14 cellular contexts compared by ENCODE assay signal in the genomic region with DNA sequence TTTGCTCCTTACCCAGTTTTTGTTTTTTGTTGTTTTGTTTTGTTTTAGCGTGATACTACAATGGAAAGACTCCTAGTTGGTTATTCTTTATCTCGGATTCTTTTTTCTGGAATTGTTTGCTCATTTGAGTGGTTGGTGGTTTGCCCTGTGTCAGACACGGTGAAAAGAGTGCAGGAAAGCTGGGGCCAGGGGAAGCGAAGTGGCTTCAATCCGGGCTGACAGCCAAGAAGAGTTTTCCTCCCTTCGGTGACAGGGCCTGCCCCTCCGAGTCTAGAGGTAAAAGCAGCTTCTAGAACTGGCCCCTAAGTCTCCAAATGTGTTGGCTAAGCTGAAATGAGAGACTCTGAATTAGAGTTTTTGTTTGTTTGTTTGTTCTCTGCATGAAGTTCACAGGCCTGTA. TPM values are rescaled to one million over a fixed set of nuclear protein-coding genes. Genes with fewer than 3 reads are reported as not detected.
DNase-seq lines count a peak whose midpoint lies in the region; ATAC-seq, FAIRE-seq and TF ChIP-seq lines count a peak whose summit lies in the region.
"Had no signal": no experiment of that assay in that cellular context is flagged by ENCODE, and none has a peak within 500 bp of the region (broad histone marks: within the 10 kb centered on the region; RNA-seq: fewer than 3 reads in every experiment).

No MANE protein-coding gene starts in this region.

- no peak overlapping the region for H2BK5ac ChIP-seq in neuronal stem cell (ENCODE audit: low read length)

- no peak overlapping the region for H4K91ac ChIP-seq in neuronal stem cell (ENCODE audit: low read depth, low read length, poor library complexity)

- no peak overlapping the region for H2BK12ac ChIP-seq in neuronal stem cell (ENCODE audit: low read length)

- no peak overlapping the region for H3K4me3 ChIP-seq in Caco-2 (ENCODE audit: low read depth, low read length)
- H3K4me3 ChIP-seq in GM12878, result no peak overlapping the region
- H3K4me3 ChIP-seq in neuronal stem cell (ENCODE audit: low read length in 2 of 2), result no peak overlapping the region
- H3K4me3 ChIP-seq: ascending aorta had no signal

- TF ChIP-seq POLR2A in GM12878 (IDR thresholded peaks at IDR 0.05; ENCODE audit: low read depth, low read length), result no peak

- no peak overlapping the region for H2BK120ac ChIP-seq in neuronal stem cell (ENCODE audit: low read depth, low read length)

- TF ChIP-seq EP300 in GM12878 (IDR thresholded peaks at IDR 0.05; ENCODE audit: borderline replicate concordance in 1 of 2, control insufficient read depth in 1 of 2, low read depth in 2 of 2, low read length in 2 of 2), result no peak

- no peak overlapping the region for H3K23ac ChIP-seq in neuronal stem cell (ENCODE audit: low read depth, low read length, poor library complexity)

- peaks cover 2% of the 10 kb centered on the region for H3K79me1 ChIP-seq in neuronal stem cell (ENCODE audit: low read depth, low read length)

- WGBS in GM12878 (ENCODE audit: insufficient coverage, insufficient replicate concordance, low lambda C conversion rate, missing lambda C conversion rate), result 29% methylated on average over 7 of the region's 7 CpGs
- no CpG with 5 or more reads among the region's 7 CpGs for WGBS in neuronal stem cell (ENCODE audit: extremely low coverage in 2 of 2, insufficient read length in 2 of 2, insufficient replicate concordance in 1 of 2), 2 donors

- peaks cover 29% of the 10 kb centered on the region for H3K36me3 Mint-ChIP-seq in Caco-2 (ENCODE audit: insufficient read depth, unreplicated experiment)
- H3K36me3 Mint-ChIP-seq in nephron (ENCODE audit: low read depth), result peaks cover 26% of the 10 kb centered on the region

- H3K18ac ChIP-seq in neuronal stem cell (ENCODE audit: low read length), result no peak overlapping the region

- H2BK15ac ChIP-seq in neuronal stem cell (ENCODE audit: low read length), result no peak overlapping the region

- RAD21 ChIA-PET in GM12878 (lab: Charles Lee; ENCODE audit: unreplicated experiment), result no interaction called here

- TF ChIP-seq RAD21 in GM12878 (IDR thresholded peaks at IDR 0.05; ENCODE audit: insufficient read depth, low read depth, low read length), result no peak

- CTCF ChIA-PET in Caco-2 (lab: Charles Lee) (no interaction called here), GM12878 (lab: Yijun Ruan, JAX) (no interaction called here)

- H3K27me3 ChIP-seq in Caco-2 (replicated peaks; ENCODE audit: control insufficient read depth, insufficient read depth, low read length), result no peaks in the 10 kb centered on the region
- no peaks in the 10 kb centered on the region for H3K27me3 ChIP-seq in GM12878 (replicated peaks in 1 of 2; ENCODE audit: control insufficient read depth in 2 of 2, insufficient read depth in 2 of 2, low read length in 1 of 2)
- H3K27me3 ChIP-seq in neuronal stem cell (ENCODE audit: control insufficient read depth in 3 of 3, insufficient read depth in 3 of 3, low read depth in 1 of 3, low read length in 3 of 3), result no peaks in the 10 kb centered on the region
- H3K27me3 ChIP-seq: ascending aorta had no signal

- H3K27ac Mint-ChIP-seq in Caco-2 (ENCODE audit: unreplicated experiment) (peak overlapping the region; percentile 39), nephron (peak overlapping the region in 2 of 3 experiments; percentile 54 to 76)

- no peaks in the 10 kb centered on the region; the same call in 1 of the 2 replicates for H3K36me3 ChIP-seq in Caco-2 (ENCODE audit: control insufficient read depth, insufficient read depth, low read length)
- 0 out of 4 replicates have a peak, but pooled peaks cover 0 to 3% of the 10 kb centered on the region in 2 experiments for H3K36me3 ChIP-seq in GM12878 (ENCODE audit: control insufficient read depth in 2 of 2, insufficient read depth in 2 of 2, low read length in 1 of 2)
- H3K36me3 ChIP-seq in neuronal stem cell (replicated peaks in 1 of 2; ENCODE audit: control insufficient read depth in 2 of 2, insufficient read depth in 2 of 2, low read length in 2 of 2), result peaks cover 5 to 48% of the 10 kb centered on the region in 2 donors

- TF ChIP-seq CTCF in Caco-2 (IDR thresholded peaks at IDR 0.05; ENCODE audit: insufficient read depth in 1 of 2, low read depth in 1 of 2, low read length in 1 of 2, severe bottlenecking in 1 of 2, unreplicated experiment in 1 of 2) (no peak), GM12878 (IDR thresholded peaks at IDR 0.05 in 2 of 3, conservative IDR thresholded peaks at IDR 0.05 in 1 of 3; ENCODE audit: control insufficient read depth in 2 of 3, extremely low read depth in 1 of 3, insufficient read depth in 1 of 3, low read depth in 3 of 3, low read length in 3 of 3) (no peak), nephron (IDR thresholded peaks at IDR 0.05; ENCODE audit: unreplicated experiment in 3 of 3) (no peak)

- POLR2A ChIA-PET in Caco-2 (lab: Charles Lee) (no interaction called here), GM12878 (lab: Charles Lee) (no interaction called here)

- H3K27ac ChIP-seq in GM12878 (ENCODE audit: control insufficient read depth, insufficient read depth) (no peak overlapping the region), neuronal stem cell (replicated peaks; ENCODE audit: low read length) (no peak overlapping the region)

- no TSS peak for BruUV-seq in Caco-2 (replicated peaks; lab: Mats Ljungman, UMichigan)
- TSS peak; percentile 59 for BruUV-seq in GM12878 (replicated peaks; lab: Mats Ljungman, UMichigan)

- H3K27me3 Mint-ChIP-seq in Caco-2 (ENCODE audit: insufficient read depth, unreplicated experiment) (no peaks in the 10 kb centered on the region), nephron (ENCODE audit: low read depth) (no peaks in the 10 kb centered on the region)
- H3K27me3 Mint-ChIP-seq: stimulated activated memory B cell treated with anti-CD40 and anti-IgM and Interleukin-4, amounts not matched to agents 10 μg/mL and 1 μg/mL and 100 μg/mL, for 72 hours had no signal

- H3K4me3 Mint-ChIP-seq in Caco-2 (ENCODE audit: unreplicated experiment) (no peak overlapping the region), nephron (no peak overlapping the region)
- H3K4me3 Mint-ChIP-seq: stimulated activated memory B cell treated with anti-CD40 and anti-IgM and Interleukin-4, amounts not matched to agents 10 μg/mL and 1 μg/mL and 100 μg/mL, for 72 hours had no signal

- H3K4me1 Mint-ChIP-seq in Caco-2 (ENCODE audit: low read depth, unreplicated experiment) (peaks cover 12% of the 10 kb centered on the region), nephron (peaks cover 19% of the 10 kb centered on the region)

- H3K4ac ChIP-seq in neuronal stem cell (ENCODE audit: low read length), result no peak overlapping the region

- intact Hi-C loops in Caco-2 (cut with micrococcal nuclease; ENCODE audit: unreplicated experiment) (no loop called here), GM12878 (cut with micrococcal nuclease; ENCODE audit: unreplicated experiment) (no loop called here)

- DNase-seq in Caco-2 (no peak), NCI-H1105 treated with DMSO at 0.1 percent for 48 hours (lab: John Stamatoyannopoulos, UW) (peak; percentile 6), GM12878 (ENCODE audit: low read depth, low spot score) (no peak), nucleus accumbens (lab: John Stamatoyannopoulos, UW) (no peak), neuronal stem cell (ENCODE audit: low spot score) (no peak), globus pallidus (ENCODE audit: low spot score) (no peak)
- DNase-seq: erythroblast, NCI-H187 had no signal

- peaks cover 6% of the 10 kb centered on the region for H3K79me2 ChIP-seq in GM12878 (ENCODE audit: control insufficient read depth, insufficient read depth, low read length)

- SMC1A ChIA-PET in GM12878 (lab: Charles Lee; ENCODE audit: uncharacterized antibody, unreplicated experiment), result no interaction called here

- H4K20me1 ChIP-seq in GM12878 (ENCODE audit: control insufficient read depth, insufficient read depth), result no peaks in the 10 kb centered on the region

- H3K4me2 ChIP-seq in GM12878 (ENCODE audit: control insufficient read depth, insufficient read depth), result no peak overlapping the region
- H3K4me2 ChIP-seq in neuronal stem cell (ENCODE audit: insufficient read depth, low read length, poor library complexity, severe bottlenecking), result no peak overlapping the region

- no peak overlapping the region for H2AK5ac ChIP-seq in neuronal stem cell (ENCODE audit: low read depth, low read length)

- H2AFZ ChIP-seq in GM12878 (ENCODE audit: control insufficient read depth, low read depth, low read length), result no peak overlapping the region
- no peak overlapping the region for H2AFZ ChIP-seq in neuronal stem cell (ENCODE audit: low read length)

- ATAC-seq in GM12878, result no peak
- ATAC-seq in HG03108 (IDR thresholded peaks at IDR 0.05; ENCODE audit: unreplicated experiment), result no peak
- ATAC-seq: stimulated activated memory B cell treated with anti-CD40 and anti-IgM and Interleukin-4, amounts not matched to agents 10 μg/mL and 1 μg/mL and 100 μg/mL, for 72 hours had no signal

- H3K9ac ChIP-seq in GM12878 (ENCODE audit: control insufficient read depth, insufficient read depth, low read length), result no peak overlapping the region
- H3K9ac ChIP-seq in neuronal stem cell (ENCODE audit: low read depth, low read length, poor library complexity), result no peak overlapping the region

- H3K9me3 ChIP-seq in Caco-2 (no peaks in the 10 kb centered on the region), GM12878 (replicated peaks; ENCODE audit: control insufficient read depth, insufficient read depth, low read length) (no peaks in the 10 kb centered on the region), neuronal stem cell (replicated peaks in 1 of 2; ENCODE audit: control insufficient read depth in 2 of 2, insufficient read depth in 1 of 2, low read depth in 1 of 2, low read length in 2 of 2) (no peaks in the 10 kb centered on the region)
- H3K9me3 ChIP-seq: ascending aorta had no signal

- in situ Hi-C loops in GM12878 (cut with MboI), result no loop called here

- H3K9me3 Mint-ChIP-seq in Caco-2 (ENCODE audit: unreplicated experiment), result no peaks in the 10 kb centered on the region
- no peaks in the 10 kb centered on the region for H3K9me3 Mint-ChIP-seq in nephron
- H3K9me3 Mint-ChIP-seq: stimulated activated memory B cell treated with anti-CD40 and anti-IgM and Interleukin-4, amounts not matched to agents 10 μg/mL and 1 μg/mL and 100 μg/mL, for 72 hours had no signal

- no peak overlapping the region for H4K8ac ChIP-seq in neuronal stem cell (ENCODE audit: low read depth, low read length)

- H3K4me1 ChIP-seq in Caco-2, result 0 out of 2 replicates have a peak, but pooled peaks cover 11% of the 10 kb centered on the region
- H3K4me1 ChIP-seq in GM12878 (ENCODE audit: control insufficient read depth, insufficient read depth, low read length), result peaks cover 6% of the 10 kb centered on the region; the same call in 1 of the 2 replicates
- peaks cover 4% of the 10 kb centered on the region in 2 donors for H3K4me1 ChIP-seq in neuronal stem cell (ENCODE audit: control insufficient read depth in 2 of 2, insufficient read depth in 1 of 2, low read depth in 1 of 2, low read length in 2 of 2)

- H3K14ac ChIP-seq in neuronal stem cell (ENCODE audit: low read length), result no peak overlapping the region

- no peak for FAIRE-seq in GM12878 (lab: Jason Lieb, UNC)
- FAIRE-seq: H1, islet of Langerhans had no signal

RNA-seq across cellular contexts. Expression of a gene that starts 5.7 kb away (rescaled TPM):
- 64.7 and 66.8 TPM in 2 replicates for total RNA-seq in Caco-2 (2022)
- total RNA-seq in GM12878 (2013; cell fraction: nucleolus; rRNA removed), result 44.4 and 49.6 TPM in 2 replicates
- total RNA-seq in GM12878 (2014; rRNA removed), result 18.5 and 28.5 TPM in 2 replicates
- 6.6 and 7.6 TPM in 2 replicates for total RNA-seq in GM12878 (2014; rRNA removed; fragmentation: Illumina TruSeq; extraction: Trizol)
- total RNA-seq in GM12878 (2021), result 35.3 and 43.4 TPM in 2 replicates
- 6.4 TPM for polyA plus RNA-seq in GM12878 (2011; ENCODE audit: low read depth)
- 4.1 and 10.4 TPM in 2 replicates for polyA plus RNA-seq in GM12878 (2011; rRNA removed)
- 12.6 and 22.6 TPM in 2 replicates for polyA plus RNA-seq in GM12878 (2011; cell fraction: cytosol; rRNA removed)
- 137 and 174 TPM in 2 replicates for polyA plus RNA-seq in GM12878 (2011; cell fraction: nucleus; rRNA removed)
- polyA plus RNA-seq in GM12878 (2012), result 27.1 and 35.0 TPM in 2 replicates
- 1.1 and 4.8 TPM in 2 replicates for polyA plus RNA-seq in GM12878 (2014; fragmentation: Illumina TruSeq; extraction: Trizol)
- polyA plus RNA-seq in GM12878 (2014; fragmentation: Nextera tagmentation; extraction: Ambion mirVana), result 1 to 10 TPM in 1 of 2 experiments, under 1 TPM in 1; 0.37 to 2.2 TPM
- polyA plus RNA-seq in GM12878 (2014; rRNA removed), result 40.5 and 46.1 TPM in 2 replicates
- polyA plus RNA-seq in GM12878 (2016; fragmentation: Nextera tagmentation; extraction: Ambion mirVana), result 10 to 100 TPM; 29.2 to 33.8 TPM
- 6.1 and 12.3 TPM in 2 replicates for polyA minus RNA-seq in GM12878 (2011; rRNA and poly(A)+ RNA removed)
- 8.3 and 10.4 TPM in 2 replicates for polyA minus RNA-seq in GM12878 (2011; cell fraction: cytosol; rRNA and poly(A)+ RNA removed)
- polyA minus RNA-seq in GM12878 (2011; cell fraction: nucleus; rRNA and poly(A)+ RNA removed), result 41.2 and 66.5 TPM in 2 replicates
- polyA plus RNA-seq in neuronal stem cell (2013, experiment 1 of 2), result 6.0 TPM
- polyA plus RNA-seq in neuronal stem cell (2013, experiment 2 of 2), result 6.1 TPM
